Comparison of ENCODE assay signal across 5 cellular contexts in the genomic region with DNA sequence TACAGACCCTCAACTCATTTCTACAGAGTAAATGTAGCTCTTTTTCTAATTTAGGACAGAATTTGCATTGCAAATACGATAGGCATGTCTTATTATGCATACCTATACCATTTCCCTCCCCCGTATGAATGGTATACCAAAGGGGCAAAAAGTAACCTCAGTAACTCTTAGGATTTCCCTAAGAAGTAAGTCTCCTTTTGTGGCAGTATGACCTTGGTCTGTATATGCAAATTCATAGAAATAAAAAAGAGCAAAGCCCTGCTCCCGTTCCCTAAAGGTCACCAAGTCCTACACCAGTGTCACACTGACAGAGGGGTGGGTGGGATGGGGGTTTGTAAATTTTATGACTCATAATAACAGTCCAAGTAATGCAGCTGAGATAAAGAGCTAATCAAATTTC.
"Had no signal": no experiment of that assay in that cellular context is flagged by ENCODE, and none has a peak within 500 bp of the region (broad histone marks: within the 10 kb centered on the region; RNA-seq: fewer than 3 reads in every experiment).

No MANE protein-coding gene starts in this region.

- H3K4me1 Mint-ChIP-seq: IgD-negative memory B cell had no signal

- ATAC-seq: GM23338, HepG2 had no signal

- H3K4me2 ChIP-seq: GM23338 had no signal

- H3K9me3 Mint-ChIP-seq: GM23338, H9 had no signal

- H2AFZ ChIP-seq: GM23338 had no signal

- H3K4me3 Mint-ChIP-seq: GM23338, H9, IgD-negative memory B cell had no signal

- H3K27ac Mint-ChIP-seq: GM23338, IgD-negative memory B cell had no signal

- DNase-seq: H9, HCEC 1CT had no signal

- H3K4me3 ChIP-seq: GM23338 had no signal
